Comparison of ENCODE assay signal across 32 cellular contexts in genomic region chr11:44318369-44318768, GRCh38. TPM values are rescaled to one million over a fixed set of nuclear protein-coding genes. Genes with fewer than 3 reads are reported as not detected.
"Had no signal": no experiment of that assay in that cellular context is flagged by ENCODE, and none has a peak within 500 bp of the region (broad histone marks: within the 10 kb centered on the region; RNA-seq: fewer than 3 reads in every experiment).

No MANE protein-coding gene starts in this region.

- H3K27ac Mint-ChIP-seq: activated CD4-positive, alpha-beta memory T cell treated with anti-CD3 and anti-CD28 coated beads, Interleukin-2, amount 10 ng/mL, durations not matched to agents 7 days and 5 days; activated naive CD4-positive, alpha-beta T cell treated with anti-CD3 and anti-CD28 coated beads for 36 hours; activated naive CD4-positive, alpha-beta T cell treated with anti-CD3 and anti-CD28 coated beads, Interleukin-2, amount 50 U/mL, for 72 hours; activated T-helper 1 cell treated with anti-CD3 and anti-CD28 coated beads, Interleukin-12 subunit alpha, Interleukin-12 subunit beta, Interleukin-2, Interleukin-4 antibody, amounts not matched to agents 30 ng/mL and 10 ng/mL and 1 ng/mL, durations not matched to agents 14 hours and 24 hours and 36 hours had no signal

- H3K27me3 ChIP-seq: SJSA1 had no signal

- H3K4me3 ChIP-seq: Peyer's patch, SJSA1 had no signal

- H3K9me3 Mint-ChIP-seq: activated CD4-positive, alpha-beta memory T cell treated with anti-CD3 and anti-CD28 coated beads, Interleukin-2, amount 10 ng/mL, durations not matched to agents 7 days and 5 days; activated naive CD4-positive, alpha-beta T cell treated with anti-CD3 and anti-CD28 coated beads for 36 hours; activated T-helper 1 cell treated with anti-CD3 and anti-CD28 coated beads, Interleukin-12 subunit alpha, Interleukin-12 subunit beta, Interleukin-2, Interleukin-4 antibody, amounts not matched to agents 30 ng/mL and 10 ng/mL and 1 ng/mL, durations not matched to agents 14 hours and 24 hours and 36 hours; central memory CD8-positive, alpha-beta T cell; T-helper 1 cell treated with Interleukin-12 subunit alpha and Interleukin-12 subunit beta and Interleukin-4 antibody, amounts not matched to agents 30 μg/mL and 1 μg/mL, for 36 hours had no signal

- H3K4me2 ChIP-seq: SK-N-SH had no signal

- H3K4me3 Mint-ChIP-seq: activated CD4-positive, alpha-beta memory T cell treated with anti-CD3 and anti-CD28 coated beads, Interleukin-2, amount 10 ng/mL, durations not matched to agents 7 days and 5 days; activated naive CD4-positive, alpha-beta T cell treated with anti-CD3 and anti-CD28 coated beads for 36 hours; activated T-helper 1 cell treated with anti-CD3 and anti-CD28 coated beads, Interleukin-12 subunit alpha, Interleukin-12 subunit beta, Interleukin-2, Interleukin-4 antibody, amounts not matched to agents 30 ng/mL and 10 ng/mL and 1 ng/mL, durations not matched to agents 14 hours and 24 hours and 36 hours; central memory CD8-positive, alpha-beta T cell; T-helper 1 cell treated with Interleukin-12 subunit alpha and Interleukin-12 subunit beta and Interleukin-4 antibody, amounts not matched to agents 30 μg/mL and 1 μg/mL, for 36 hours had no signal

- H3K36me3 ChIP-seq: brain microvascular endothelial cell, Peyer's patch, SJSA1, WERI-Rb-1 had no signal

- H3K9ac ChIP-seq: SK-N-SH had no signal

- DNase-seq: activated CD4-positive, alpha-beta memory T cell treated with anti-CD3 and anti-CD28 coated beads, Interleukin-2, amount 10 ng/mL, durations not matched to agents 7 days and 5 days; activated CD4-positive, alpha-beta T cell treated with anti-CD3 and anti-CD28 coated beads for 1 hour; activated CD4-positive, alpha-beta T cell treated with anti-CD3 and anti-CD28 coated beads for 48 hours; activated CD4-positive, CD25-positive, alpha-beta regulatory T cell; activated gamma-delta T cell treated with Interleukin-2 at 50 U/mL for 16 hours; activated naive CD4-positive, alpha-beta T cell treated with anti-CD3 and anti-CD28 coated beads for 36 hours; activated T-cell treated with anti-CD3 and anti-CD28 coated beads, Interleukin-2, amount 50 U/mL, for 1 hour; amniotic stem cell; aorta; brain microvascular endothelial cell; NCI-H1417; NCI-H187; NCI-H2029 treated with DMSO at 0.1 percent for 48 hours; NCI-H2107; NCI-H2171; NCI-H510A; NCI-H526; NCI-H748 treated with DMSO at 0.1 percent for 48 hours; NK-92 treated with Interleukin-12 subunit alpha and Interleukin-12 subunit beta, amount 100 ng/mL, for 24 hours; PC-3; Peyer's patch; RPMI8226; SHP77 treated with DMSO at 0.1 percent for 48 hours; SK-N-SH; T1000 had no signal

- H3K9me3 ChIP-seq: Peyer's patch, SJSA1, SK-N-SH had no signal

- H3K27ac ChIP-seq: brain microvascular endothelial cell, Peyer's patch, SJSA1, WERI-Rb-1 had no signal

- ATAC-seq: activated naive CD4-positive, alpha-beta T cell treated with anti-CD3 and anti-CD28 coated beads, Interleukin-2, amount 50 U/mL, for 72 hours; PC-3 had no signal

RNA-seq across cellular contexts. Expression of gene ALX4, which starts 8.4 kb away (rescaled TPM):
- total RNA-seq: activated CD4-positive, alpha-beta memory T cell treated with anti-CD3 and anti-CD28 coated beads, Interleukin-2, amount 10 ng/mL, durations not matched to agents 7 days and 5 days; activated CD8-positive, alpha-beta memory T cell treated with anti-CD3 and anti-CD28 coated beads for 36 hours; activated naive CD4-positive, alpha-beta T cell treated with anti-CD3 and anti-CD28 coated beads for 36 hours; activated naive CD4-positive, alpha-beta T cell treated with anti-CD3 and anti-CD28 coated beads, Interleukin-2, amount 50 U/mL, for 72 hours; activated T-helper 1 cell treated with anti-CD3 and anti-CD28 coated beads, Interleukin-12 subunit alpha, Interleukin-12 subunit beta, Interleukin-2, Interleukin-4 antibody, amounts not matched to agents 30 ng/mL and 10 ng/mL and 1 ng/mL, durations not matched to agents 14 hours and 24 hours and 36 hours; PC-3; Peyer's patch had no signal
